ENCODE assay signal across 1 cellular context in genomic region chr17:50355701-50356341, GRCh38.
A peak's percentile ranks its signal among the peaks of the same experiment; 100 is the strongest.
TF ChIP-seq lines count a peak whose summit lies in the region.

No MANE protein-coding gene starts in this region.

TF ChIP-seq in K562, 482 proteins besides CTCF, POLR2A, EP300 and RAD21:
- TF ChIP-seq ZBTB33 (CRISPR knock-in tag; IDR thresholded peaks at IDR 0.05) (peak; percentile 77), IRF2 (CRISPR knock-in tag; IDR thresholded peaks at IDR 0.05) (no peak), FOXJ2 (tag; IDR thresholded peaks at IDR 0.05) (no peak), ZNF277 (CRISPR knock-in tag; IDR thresholded peaks at IDR 0.05; ENCODE audit: borderline replicate concordance) (no peak), SIX5 (IDR thresholded peaks at IDR 0.05; ENCODE audit: borderline replicate concordance in 1 of 2, insufficient read depth in 1 of 2, low read depth in 1 of 2, low read length in 2 of 2) (no peak)
TF ChIP-seq in K562: peak in this region for 1.
